9 cellular contexts compared by ENCODE assay signal in genomic region chr3:16482194-16482769, GRCh38. TPM values are rescaled to one million over a fixed set of nuclear protein-coding genes. Genes with fewer than 3 reads are reported as not detected.
A peak's percentile ranks its signal among the peaks of the same experiment; 100 is the strongest.
DNase-seq lines count a peak whose midpoint lies in the region; ATAC-seq and TF ChIP-seq lines count a peak whose summit lies in the region.
"Had no signal": no experiment of that assay in that cellular context is flagged by ENCODE, and none has a peak within 500 bp of the region (broad histone marks: within the 10 kb centered on the region; RNA-seq: fewer than 3 reads in every experiment).

No MANE protein-coding gene starts in this region.

- no peak overlapping the region for H2AFZ ChIP-seq in SK-N-SH (ENCODE audit: low read depth)

- peaks cover 39% of the 10 kb centered on the region for H3K79me2 ChIP-seq in SK-N-SH (ENCODE audit: insufficient read depth)

- H3K4me2 ChIP-seq in SK-N-SH = peak overlapping the region; percentile 59

- no peak for TF ChIP-seq CTCF in SK-N-SH (IDR thresholded peaks at IDR 0.05)

- peak overlapping the region; percentile 40 for H3K4me3 Mint-ChIP-seq in activated CD8-positive, alpha-beta T cell treated with anti-CD3 and anti-CD28 coated beads, Interleukin-2, amount 10 ng/mL, durations not matched to agents 7 days and 5 days
- peak overlapping the region; percentile 8 for H3K4me3 Mint-ChIP-seq in stimulated activated effector memory CD8-positive, alpha-beta T cell treated with anti-CD3 and anti-CD28 coated beads, Interleukin-12 subunit alpha, Interleukin-12 subunit beta, amount 100 ng/mL, for 72 hours

- peak overlapping the region; percentile 72 to 89; a peak in 3 of 4 replicates for H3K27ac ChIP-seq in SK-N-SH (ENCODE audit: low read depth in 2 of 2, low read length in 1 of 2)

- TF ChIP-seq EP300 in SK-N-SH (IDR thresholded peaks at IDR 0.05; ENCODE audit: borderline replicate concordance in 1 of 2, low read depth in 1 of 2, low read length in 1 of 2) = no peak

- no peak for TF ChIP-seq RAD21 in SK-N-SH (IDR thresholded peaks at IDR 0.05; ENCODE audit: low read length)

- H3K4me1 Mint-ChIP-seq in activated CD8-positive, alpha-beta T cell treated with anti-CD3 and anti-CD28 coated beads, Interleukin-2, amount 10 ng/mL, durations not matched to agents 7 days and 5 days (ENCODE audit: low read depth) = peaks cover 78% of the 10 kb centered on the region
- H3K4me1 Mint-ChIP-seq in stimulated activated effector memory CD8-positive, alpha-beta T cell treated with anti-CD3 and anti-CD28 coated beads, Interleukin-12 subunit alpha, Interleukin-12 subunit beta, amount 100 ng/mL, for 72 hours = peaks cover 55% of the 10 kb centered on the region

- ATAC-seq in SK-N-SH treated with all-trans-retinoic acid at 6 μM for 48 hours (no peak), HG02973 (IDR thresholded peaks at IDR 0.05; ENCODE audit: unreplicated experiment) (peak; percentile 19)
- peak; percentile 4 for ATAC-seq in activated CD8-positive, alpha-beta T cell treated with anti-CD3 and anti-CD28 coated beads, Interleukin-2, amount 10 ng/mL, durations not matched to agents 7 days and 5 days
- peak; percentile 76 for ATAC-seq in stimulated activated effector memory CD8-positive, alpha-beta T cell treated with anti-CD3 and anti-CD28 coated beads, Interleukin-12 subunit alpha, Interleukin-12 subunit beta, amount 100 ng/mL, for 72 hours

- no peak overlapping the region for H3K9ac ChIP-seq in SK-N-SH

- H3K27me3 ChIP-seq in SK-N-SH (ENCODE audit: insufficient read depth) = no peaks in the 10 kb centered on the region

- H3K9me2 ChIP-seq in SK-N-SH = no peaks in the 10 kb centered on the region

- no peak overlapping the region for H3K4me3 ChIP-seq in SK-N-SH (ENCODE audit: low read depth in 2 of 2, low read length in 1 of 2)

- no peaks in the 10 kb centered on the region for H3K9me3 Mint-ChIP-seq in activated CD8-positive, alpha-beta T cell treated with anti-CD3 and anti-CD28 coated beads, Interleukin-2, amount 10 ng/mL, durations not matched to agents 7 days and 5 days (ENCODE audit: insufficient read depth)
- H3K9me3 Mint-ChIP-seq in stimulated activated effector memory CD8-positive, alpha-beta T cell treated with anti-CD3 and anti-CD28 coated beads, Interleukin-12 subunit alpha, Interleukin-12 subunit beta, amount 100 ng/mL, for 72 hours = no peaks in the 10 kb centered on the region

- 95% methylated on average over 5 of the region's 5 CpGs for WGBS in SK-N-SH (ENCODE audit: low lambda C conversion rate)

- no peaks in the 10 kb centered on the region for H3K27me3 Mint-ChIP-seq in activated CD8-positive, alpha-beta T cell treated with anti-CD3 and anti-CD28 coated beads, Interleukin-2, amount 10 ng/mL, durations not matched to agents 7 days and 5 days (ENCODE audit: low read depth)

- no peaks in the 10 kb centered on the region for H4K20me1 ChIP-seq in SK-N-SH (ENCODE audit: insufficient read depth)

- POLR2A ChIA-PET in SK-N-SH (lab: Yijun Ruan, JAX) = interaction anchor here (1.0 to 1.4 kb wide), 2 partner anchors 8 to 34 kb away, joined by 3 to 4 read pairs; no protein-coding TSS in a partner anchor
- POLR2A ChIA-PET in activated CD8-positive, alpha-beta T cell treated with anti-CD3 and anti-CD28 coated beads, Interleukin-2, amount 10 ng/mL, durations not matched to agents 7 days and 5 days (lab: Charles Lee) = interaction anchor here (0.7 to 2.8 kb wide), 14 partner anchors 12 to 192 kb away, joined by 3 to 23 read pairs (median 4); no protein-coding TSS in a partner anchor

- CTCF ChIA-PET in SK-N-SH (lab: Yijun Ruan, JAX) = interaction anchor here (0.9 to 2.2 kb wide), 3 partner anchors 9 to 193 kb away, joined by 3 to 5 read pairs (median 4); no protein-coding TSS in a partner anchor
- CTCF ChIA-PET in activated CD8-positive, alpha-beta T cell treated with anti-CD3 and anti-CD28 coated beads, Interleukin-2, amount 10 ng/mL, durations not matched to agents 7 days and 5 days (lab: Charles Lee) = interaction anchor here (0.9 to 4.4 kb wide), 12 partner anchors 9 to 192 kb away, joined by 3 to 18 read pairs (median 5); no protein-coding TSS in a partner anchor

- H3F3A ChIP-seq in SK-N-SH (replicated peaks; ENCODE audit: insufficient read depth) = peaks cover 22% of the 10 kb centered on the region

- peaks cover 33 to 52% of the 10 kb centered on the region in 2 experiments for H3K4me1 ChIP-seq in SK-N-SH (ENCODE audit: control insufficient read depth in 1 of 2, insufficient read depth in 2 of 2, low read depth in 1 of 2, low read length in 1 of 2)

- peaks cover 0 to under 1% of the 10 kb centered on the region in 2 experiments for H3K36me3 ChIP-seq in SK-N-SH (replicated peaks in 1 of 2; ENCODE audit: control insufficient read depth in 1 of 2, insufficient read depth in 2 of 2, low read length in 1 of 2)

- H3K27ac Mint-ChIP-seq in activated CD8-positive, alpha-beta T cell treated with anti-CD3 and anti-CD28 coated beads, Interleukin-2, amount 10 ng/mL, durations not matched to agents 7 days and 5 days = peak overlapping the region; percentile 83
- peak overlapping the region; percentile 60 for H3K27ac Mint-ChIP-seq in stimulated activated effector memory CD8-positive, alpha-beta T cell treated with anti-CD3 and anti-CD28 coated beads, Interleukin-12 subunit alpha, Interleukin-12 subunit beta, amount 100 ng/mL, for 72 hours

- no peak for DNase-seq in SK-N-SH
- DNase-seq in activated CD8-positive, alpha-beta T cell treated with anti-CD3 and anti-CD28 coated beads, Interleukin-2, amount 10 ng/mL, durations not matched to agents 7 days and 5 days = no peak
- no peak for DNase-seq in stimulated activated effector memory CD8-positive, alpha-beta T cell treated with anti-CD3 and anti-CD28 coated beads, Interleukin-12 subunit alpha, Interleukin-12 subunit beta, amount 100 ng/mL, for 72 hours (ENCODE audit: low spot score in 2 of 2)
- no peak for DNase-seq in EL
- DNase-seq in cerebellum (ENCODE audit: low spot score) = no peak
- DNase-seq in SKM-1 (lab: John Stamatoyannopoulos, UW; ENCODE audit: unreplicated experiment) = no peak
- DNase-seq: NCI-H2171 had no signal

- H3K9me3 ChIP-seq in SK-N-SH = no peaks in the 10 kb centered on the region

- peaks cover 67% of the 10 kb centered on the region for H3K36me3 Mint-ChIP-seq in activated CD8-positive, alpha-beta T cell treated with anti-CD3 and anti-CD28 coated beads, Interleukin-2, amount 10 ng/mL, durations not matched to agents 7 days and 5 days (ENCODE audit: low read depth)
- H3K36me3 Mint-ChIP-seq in stimulated activated effector memory CD8-positive, alpha-beta T cell treated with anti-CD3 and anti-CD28 coated beads, Interleukin-12 subunit alpha, Interleukin-12 subunit beta, amount 100 ng/mL, for 72 hours = peaks cover 61% of the 10 kb centered on the region

TF ChIP-seq in SK-N-SH, 30 proteins besides CTCF, POLR2A, EP300 and RAD21 (continues in another document):
- TF ChIP-seq TEAD4 (IDR thresholded peaks at IDR 0.05; ENCODE audit: borderline replicate concordance, insufficient read depth) (no peak), YY1 (IDR thresholded peaks at IDR 0.05; ENCODE audit: low read depth) (no peak), RXRA (IDR thresholded peaks at IDR 0.05; ENCODE audit: borderline replicate concordance, low read depth) (no peak), SMC3 (IDR thresholded peaks at IDR 0.05; ENCODE audit: low read depth, low read length) (no peak), JUND (IDR thresholded peaks at IDR 0.05) (no peak), GABPA (IDR thresholded peaks at IDR 0.05; ENCODE audit: low read depth) (no peak)
- TF ChIP-seq, protein P1, sequence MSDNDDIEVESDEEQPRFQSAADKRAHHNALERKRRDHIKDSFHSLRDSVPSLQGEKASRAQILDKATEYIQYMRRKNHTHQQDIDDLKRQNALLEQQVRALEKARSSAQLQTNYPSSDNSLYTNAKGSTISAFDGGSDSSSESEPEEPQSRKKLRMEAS (IDR thresholded peaks at IDR 0.05; ENCODE audit: low read depth) = no peak

TF ChIP-seq in SK-N-SH treated with all-trans-retinoic acid at 6 μM for 48 hours, 23 proteins besides CTCF, POLR2A, EP300 and RAD21:
- TF ChIP-seq ESRRG (CRISPR knock-in tag; IDR thresholded peaks at IDR 0.05) (no peak), RARB (CRISPR knock-in tag; IDR thresholded peaks at IDR 0.05) (no peak)

RNA-seq across cellular contexts. Expression of gene RFTN1, which starts 31.2 kb away (rescaled TPM):
- 21.2 and 22.6 TPM in 2 replicates for polyA plus RNA-seq in SK-N-SH (2012; rRNA removed)
- 24.3 and 25.7 TPM in 2 replicates for polyA plus RNA-seq in SK-N-SH (2012; cell fraction: cytosol; rRNA removed)
- 27.3 and 28.7 TPM in 2 replicates for polyA plus RNA-seq in SK-N-SH (2012; cell fraction: nucleus; rRNA removed)
- 10 to 100 TPM; 59.9 to 63.4 TPM for total RNA-seq in activated CD8-positive, alpha-beta T cell treated with anti-CD3 and anti-CD28 coated beads, Interleukin-2, amount 10 ng/mL, durations not matched to agents 7 days and 5 days
- total RNA-seq in cerebellum = 26.6 TPM
